22 cellular contexts compared by ENCODE assay signal in genomic region chr10:33461295-33461640, GRCh38.
"Had no signal": no experiment of that assay in that cellular context is flagged by ENCODE, and none has a peak within 500 bp of the region (broad histone marks: within the 10 kb centered on the region; RNA-seq: fewer than 3 reads in every experiment).

No MANE protein-coding gene starts in this region.

- H3K4me1 ChIP-seq: lower lobe of right lung, right lobe of liver, spleen, tibial nerve, vagina had no signal

- ATAC-seq: activated CD4-positive, CD25-positive, alpha-beta regulatory T cell treated with anti-CD3 and anti-CD28 coated beads, Interleukin-2, amount 50 U/mL, for 24 hours; activated naive CD8-positive, alpha-beta T cell treated with anti-CD3 and anti-CD28 coated beads, Interleukin-2, amount 50 U/mL, for 24 hours; activated T-cell treated with anti-CD3 and anti-CD28 coated beads, Interleukin-2, amount 50 U/mL, for 4 hours; esophagus mucosa; right lobe of liver had no signal

- H3K4me3 ChIP-seq: lower lobe of right lung, right lobe of liver, spleen, tibial nerve, vagina had no signal

- H3K27ac ChIP-seq: lower lobe of right lung, right lobe of liver, spleen, tibial nerve, vagina had no signal

- H3K36me3 ChIP-seq: lower lobe of right lung, right lobe of liver, spleen, tibial nerve, vagina had no signal

- H3K27me3 ChIP-seq: right lobe of liver, spleen, tibial nerve, vagina had no signal

- H3K9me3 ChIP-seq: lower lobe of right lung, right lobe of liver, spleen, tibial nerve, vagina had no signal

- DNase-seq: activated CD4-positive, alpha-beta T cell treated with anti-CD3 and anti-CD28 coated beads, Interleukin-2, amount 10 ng/mL, durations not matched to agents 7 days and 5 days; activated CD8-positive, alpha-beta memory T cell treated with anti-CD3 and anti-CD28 coated beads, Interleukin-2, amount 50 U/mL, for 4 hours; activated effector memory CD4-positive, alpha-beta T cell treated with Interleukin-2 at 50 U/mL for 16 hours; activated naive CD4-positive, alpha-beta T cell treated with anti-CD3 and anti-CD28 coated beads, Interleukin-2, amount 10 ng/mL, durations not matched to agents 7 days and 5 days; activated naive CD8-positive, alpha-beta T cell treated with anti-CD3 and anti-CD28 coated beads, Interleukin-2, amount 50 U/mL, for 24 hours; activated T-cell treated with anti-CD3 and anti-CD28 coated beads, Interleukin-2, amount 50 U/mL, for 4 hours; anterior cingulate cortex; effector CD8-positive, alpha-beta T cell; lower lobe of right lung; midbrain; nephron progenitor cell; nucleus accumbens; posterior cingulate gyrus; right lobe of liver; spleen; stimulated activated CD8-positive, alpha-beta memory T cell treated with anti-CD3 and anti-CD28 coated beads, Interleukin-4, amount 100 ng/mL, for 48 hours; stimulated activated naive CD4-positive, alpha-beta T cell treated with Interleukin-2 at 50 U/mL for 16 hours; T1000 had no signal
